ENCODE assay signal across 8 cellular contexts in the genomic region with DNA sequence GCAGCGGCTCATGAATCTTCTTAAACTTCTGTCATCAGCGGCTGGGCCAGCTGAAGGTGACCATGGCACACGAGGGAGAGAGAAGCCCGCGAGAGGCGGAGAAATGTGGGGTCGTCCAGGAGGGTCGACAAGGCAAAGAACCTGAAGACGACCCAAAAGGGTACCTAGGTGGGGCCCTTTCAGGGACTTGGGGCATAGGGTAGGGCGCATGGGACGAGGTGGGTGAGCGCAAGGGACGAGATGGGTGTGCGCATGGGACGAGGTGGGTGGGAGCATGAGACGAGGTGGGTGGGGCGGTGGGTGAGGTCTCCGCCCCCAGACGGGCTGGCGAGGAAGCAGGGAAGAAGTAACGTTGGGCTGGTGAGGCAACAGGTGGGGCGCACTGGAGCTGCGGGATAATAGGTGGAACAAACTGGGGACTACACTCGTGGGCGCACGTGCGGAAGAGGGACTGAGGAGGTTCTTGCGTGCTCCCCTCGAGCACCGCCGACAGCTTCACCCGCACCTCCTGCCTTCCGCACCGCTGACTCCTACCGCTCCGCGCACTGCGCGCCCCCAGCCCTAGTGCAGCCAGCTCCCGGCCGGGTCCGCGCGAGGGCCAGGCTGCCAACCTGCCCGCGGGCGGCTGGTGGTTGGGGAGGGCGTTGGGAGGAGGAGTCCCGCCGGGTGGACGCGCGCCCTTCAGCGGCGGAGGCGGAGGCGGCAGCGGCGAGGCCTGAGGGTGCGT. TPM values are rescaled to one million over a fixed set of nuclear protein-coding genes. Genes with fewer than 3 reads are reported as not detected.
DNase-seq lines count a peak whose midpoint lies in the region; ATAC-seq and TF ChIP-seq lines count a peak whose summit lies in the region.

No MANE protein-coding gene starts in this region.

- intact Hi-C loops in Calu3 (cut with micrococcal nuclease; ENCODE audit: unreplicated experiment): loop anchor here (10.0 kb wide), 2 partner anchors 497 to 1023 kb away; a partner anchor contains a TSS

- peak overlapping the region; percentile 89 for H3K27ac Mint-ChIP-seq in Calu3 (ENCODE audit: unreplicated experiment)
- H3K27ac Mint-ChIP-seq in nephron progenitor cell: peak overlapping the region; percentile 34

- no peaks in the 10 kb centered on the region for H3K36me3 ChIP-seq in urinary bladder (ENCODE audit: insufficient read depth)

- H3K4me3 Mint-ChIP-seq in Calu3 (ENCODE audit: low read depth, unreplicated experiment) (peak overlapping the region; percentile 95), nephron progenitor cell (peak overlapping the region; percentile 95)

- peaks cover 14% of the 10 kb centered on the region for H3K4me1 Mint-ChIP-seq in Calu3 (ENCODE audit: low read depth, unreplicated experiment)
- H3K4me1 Mint-ChIP-seq in nephron progenitor cell: peaks cover 26% of the 10 kb centered on the region

- TF ChIP-seq CTCF in Calu3 (IDR thresholded peaks at IDR 0.05; ENCODE audit: unreplicated experiment) (peak; percentile 45), fibroblast of pulmonary artery (IDR thresholded peaks at IDR 0.05; ENCODE audit: low read length, missing control alignments) (no peak), nephron progenitor cell (IDR thresholded peaks at IDR 0.05) (no peak)

- no peaks in the 10 kb centered on the region for H3K9me3 Mint-ChIP-seq in Calu3 (ENCODE audit: low read depth, unreplicated experiment)
- no peaks in the 10 kb centered on the region for H3K9me3 Mint-ChIP-seq in nephron progenitor cell

- H3K27me3 Mint-ChIP-seq in Calu3 (ENCODE audit: unreplicated experiment) (no peaks in the 10 kb centered on the region), nephron progenitor cell (ENCODE audit: low read depth, poor library complexity) (peaks cover 75% of the 10 kb centered on the region)

- no TSS peak for BruUV-seq in Calu3 (replicated peaks; lab: Mats Ljungman, UMichigan)

- peak; percentile 92 for DNase-seq in Calu3
- DNase-seq in NCI-H82 (lab: John Stamatoyannopoulos, UW): peak; percentile 90
- peak; percentile 19 for DNase-seq in activated T-cell treated with anti-CD3 and anti-CD28 coated beads for 24 hours (ENCODE audit: low read depth)
- DNase-seq in fibroblast of pulmonary artery (ENCODE audit: low read depth): peak; percentile 67
- peak; percentile 71 for DNase-seq in nephron progenitor cell

- H3K4me3 ChIP-seq in fibroblast of pulmonary artery (replicated peaks; ENCODE audit: low read depth, low read length): peak overlapping the region; percentile 66
- peak overlapping the region; percentile 73 for H3K4me3 ChIP-seq in urinary bladder (ENCODE audit: low read depth, low read length)

- CTCF ChIA-PET in Calu3 (lab: Charles Lee): interaction anchor here (0.6 to 3.1 kb wide), 25 partner anchors 17 to 1052 kb away, joined by 3 to 148 read pairs (median 5); a partner anchor contains a TSS

- peaks cover 21% of the 10 kb centered on the region for H3K36me3 Mint-ChIP-seq in Calu3 (ENCODE audit: insufficient read depth, unreplicated experiment)
- H3K36me3 Mint-ChIP-seq in nephron progenitor cell (ENCODE audit: low read depth): no peaks in the 10 kb centered on the region

- H3K4me1 ChIP-seq in urinary bladder (ENCODE audit: insufficient read depth): no peaks in the 10 kb centered on the region

- peak overlapping the region; percentile 71 for H3K27ac ChIP-seq in urinary bladder (ENCODE audit: low read depth)

- under 1% methylated on average over 60 of the region's 60 CpGs for WGBS in urinary bladder

- ATAC-seq in GM19452 (IDR thresholded peaks at IDR 0.05; ENCODE audit: unreplicated experiment) (peak; percentile 53), HG03575 (IDR thresholded peaks at IDR 0.05; ENCODE audit: extremely low read depth, insufficient number of reproducible peaks, low FRiP score, unreplicated experiment) (peak; percentile 32)

RNA-seq across cellular contexts. Expression of a gene that starts 23.2 kb away (rescaled TPM):
- 4.1 and 7.2 TPM in 2 replicates for total RNA-seq in Calu3 (2022)
- 12.6 TPM for total RNA-seq in urinary bladder
- polyA plus RNA-seq in urinary bladder: 25.8 TPM

Comparison
In these comparisons a context has a peak if more than half of its experiments do, and no peak if none do; other contexts are left out.
1. Peak in every context shown above with its lines: DNase-seq, ATAC-seq, H3K4me3 ChIP-seq and H3K27ac ChIP-seq.
2. DNase-seq: peak in every context shown above with its lines; median percentile 92 in Calu3; 90 in NCI-H82; 71 in nephron progenitor cell; 67 in fibroblast of pulmonary artery; 19 in activated T-cell treated with anti-CD3 and anti-CD28 coated beads for 24 hours.